ENCODE assay signal across 1 cellular context in genomic region chr22:38698407-38699094, GRCh38.
TF ChIP-seq lines count a peak whose summit lies in the region.

No MANE protein-coding gene starts in this region.

TF ChIP-seq in K562, 482 proteins besides CTCF, POLR2A, EP300 and RAD21:
- no peak for TF ChIP-seq HDAC3 (IDR thresholded peaks at IDR 0.05; ENCODE audit: borderline replicate concordance, partially characterized antibody)
- TF ChIP-seq TCF7L2 (IDR thresholded peaks at IDR 0.05; ENCODE audit: low read depth, low read length), result no peak
- TF ChIP-seq ARID2 (IDR thresholded peaks at IDR 0.05), result no peak
- no peak for TF ChIP-seq PKNOX1 (IDR thresholded peaks at IDR 0.05)
- TF ChIP-seq ETS1 (conservative IDR thresholded peaks at IDR 0.05; ENCODE audit: control insufficient read depth, low read depth, low read length), result no peak
- TF ChIP-seq REST (CRISPR knock-in tag; IDR thresholded peaks at IDR 0.05; ENCODE audit: low read depth), result no peak
- no peak for TF ChIP-seq ZNF668 (CRISPR knock-in tag; IDR thresholded peaks at IDR 0.05)
- TF ChIP-seq HDGF (IDR thresholded peaks at IDR 0.05), result no peak
- no peak for TF ChIP-seq PHF21A (IDR thresholded peaks at IDR 0.05; ENCODE audit: borderline replicate concordance, low read depth)
- TF ChIP-seq ATF7 (IDR thresholded peaks at IDR 0.05), result no peak
- no peak for TF ChIP-seq ETS2 (tag; IDR thresholded peaks at IDR 0.05; ENCODE audit: borderline replicate concordance, poor library complexity, severe bottlenecking)
- TF ChIP-seq ZNF212 (CRISPR knock-in tag; IDR thresholded peaks at IDR 0.05), result no peak
- no peak for TF ChIP-seq FOXJ3 (CRISPR knock-in tag; IDR thresholded peaks at IDR 0.05)
- TF ChIP-seq SNIP1 (IDR thresholded peaks at IDR 0.05; ENCODE audit: low read depth), result no peak
- TF ChIP-seq FOXP4 (CRISPR knock-in tag; IDR thresholded peaks at IDR 0.05; ENCODE audit: borderline replicate concordance), result no peak
